9 cellular contexts compared by ENCODE assay signal in genomic region chr1:21329209-21329844, GRCh38. TPM values are rescaled to one million over a fixed set of nuclear protein-coding genes. Genes with fewer than 3 reads are reported as not detected.
DNase-seq lines count a peak whose midpoint lies in the region; ATAC-seq, FAIRE-seq and TF ChIP-seq lines count a peak whose summit lies in the region.
"Had no signal": no experiment of that assay in that cellular context is flagged by ENCODE, and none has a peak within 500 bp of the region (broad histone marks: within the 10 kb centered on the region; RNA-seq: fewer than 3 reads in every experiment).

No MANE protein-coding gene starts in this region.

- DNase-seq in K562 (ENCODE audit: extremely low read depth in 1 of 4, low spot score in 3 of 4) (no peak), mucosa of descending colon (peak; percentile 50 to 90 (median 54)), cerebellum (ENCODE audit: low spot score) (no peak), GDM1 (lab: John Stamatoyannopoulos, UW) (no peak)
- DNase-seq: NCI-H146 had no signal

- peaks cover 20% of the 10 kb centered on the region for H4K20me1 ChIP-seq in K562 (replicated peaks; ENCODE audit: control insufficient read depth, insufficient read depth, low read length)

- H3K4me2 ChIP-seq in K562 (ENCODE audit: insufficient read depth, low read length), result no peak overlapping the region

- no peak for FAIRE-seq in K562 (lab: Jason Lieb, UNC)

- H3K4me3 Mint-ChIP-seq in IgD-negative memory B cell, result peak overlapping the region; percentile 41 to 82 (median 58)

- WGBS in K562 (ENCODE audit: insufficient coverage, low coverage, missing lambda C conversion rate), result 27% methylated on average over 7 of the region's 7 CpGs

- H3K27me3 ChIP-seq in K562 (ENCODE audit: control insufficient read depth in 2 of 2, insufficient read depth in 2 of 2, low read length in 2 of 2), result no peaks in the 10 kb centered on the region

- BruUV-seq in K562 (replicated peaks; lab: Mats Ljungman, UMichigan), result no TSS peak

- peak overlapping the region in 1 of 2 experiments; percentile 2; a peak in 1 of 4 replicates for H3K9ac ChIP-seq in K562 (ENCODE audit: insufficient read depth in 1 of 2, low read depth in 2 of 2, low read length in 2 of 2)

- TF ChIP-seq EP300 in K562 (IDR thresholded peaks at IDR 0.05; ENCODE audit: low read length), result no peak

- H3K9me3 ChIP-seq in K562 (replicated peaks; ENCODE audit: control insufficient read depth, insufficient read depth, low read depth, low read length), result no peaks in the 10 kb centered on the region
- H3K9me3 ChIP-seq in mucosa of descending colon, result no peaks in the 10 kb centered on the region

- H3K36me3 Mint-ChIP-seq in IgD-negative memory B cell, result peaks cover 2% of the 10 kb centered on the region

- H3K27ac ChIP-seq in C4-2B (peak overlapping the region; percentile 67), K562 (ENCODE audit: extremely low read depth, low read depth, low read length) (no peak overlapping the region)

- TF ChIP-seq CTCF in C4-2B (conservative IDR thresholded peaks at IDR 0.05) (no peak), K562 (IDR thresholded peaks at IDR 0.05 in 2 of 3, conservative IDR thresholded peaks at IDR 0.05 in 1 of 3; ENCODE audit: insufficient read depth in 2 of 3, low read depth in 1 of 3, low read length in 3 of 3) (no peak), mucosa of descending colon (IDR thresholded peaks at IDR 0.05) (no peak)

- in situ Hi-C loops in K562 (cut with MboI), result no loop called here

- CTCF ChIA-PET in K562 (lab: Yijun Ruan, JAX; ENCODE audit: low intra/inter-chr PET ratio), result no interaction called here

- H3K4me1 ChIP-seq in K562 (replicated peaks in 1 of 2; ENCODE audit: control insufficient read depth in 2 of 2, insufficient read depth in 2 of 2, low read length in 2 of 2) (peaks cover 25 to 28% of the 10 kb centered on the region in 2 experiments), mucosa of descending colon (ENCODE audit: low read depth) (peaks cover 70% of the 10 kb centered on the region)

- H3K79me2 ChIP-seq in K562 (ENCODE audit: control insufficient read depth, insufficient read depth, low read length), result peaks cover 4% of the 10 kb centered on the region; the same call in 1 of the 3 replicates

- no peak for TF ChIP-seq POLR2A in K562 (conservative IDR thresholded peaks at IDR 0.05)

- no peaks in the 10 kb centered on the region for H3K9me3 Mint-ChIP-seq in IgD-negative memory B cell

- POLR2A ChIA-PET in K562 (lab: Yijun Ruan, JAX), result no interaction called here

- H3K4me1 Mint-ChIP-seq in IgD-negative memory B cell, result peaks cover 33 to 61% (median 44%) of the 10 kb centered on the region in 3 donors

- H3K27ac Mint-ChIP-seq in IgD-negative memory B cell, result peak overlapping the region in 2 of 3 donors; percentile 80 to 95

- TF ChIP-seq RAD21 in K562 (CRISPR knock-in tag; conservative IDR thresholded peaks at IDR 0.05 in 1 of 2, IDR thresholded peaks at IDR 0.05 in 1 of 2), result no peak

- intact Hi-C loops in K562 (cut with micrococcal nuclease) (no loop called here), mucosa of descending colon (cut with DNase I, micrococcal nuclease) (no loop called here)

- H2AFZ ChIP-seq in K562 (ENCODE audit: low read depth, low read length), result no peak overlapping the region

- ATAC-seq in K562 (no peak), mucosa of descending colon (peak; percentile 82), HG03095 (IDR thresholded peaks at IDR 0.05; ENCODE audit: unreplicated experiment) (no peak), HG03135 (IDR thresholded peaks at IDR 0.05; ENCODE audit: unreplicated experiment) (no peak)

- H3K9me1 ChIP-seq in K562 (ENCODE audit: control insufficient read depth, insufficient read depth, low read length), result no peaks in the 10 kb centered on the region

- H3K27me3 Mint-ChIP-seq in IgD-negative memory B cell, result no peaks in the 10 kb centered on the region

- H3K4me3 ChIP-seq in K562 (no peak overlapping the region), mucosa of descending colon (no peak overlapping the region)

- H3K36me3 ChIP-seq in K562 (ENCODE audit: control insufficient read depth, insufficient read depth, low read length) (no peaks in the 10 kb centered on the region; the same call in 2 of the 3 replicates), mucosa of descending colon (ENCODE audit: low read depth) (no peaks in the 10 kb centered on the region)

TF ChIP-seq in K562, 482 proteins besides CTCF, POLR2A, EP300 and RAD21 (continues in another document):
- TF ChIP-seq ZNF316 (IDR thresholded peaks at IDR 0.05) (no peak), TGIF2 (CRISPR knock-in tag; IDR thresholded peaks at IDR 0.05) (no peak), MEIS2 (IDR thresholded peaks at IDR 0.05; ENCODE audit: partially characterized antibody) (peak; percentile 75), RBM34 (IDR thresholded peaks at IDR 0.05; ENCODE audit: borderline replicate concordance, insufficient read depth, low read length) (no peak), ARNT (IDR thresholded peaks at IDR 0.05) (no peak), SRF (CRISPR knock-in tag; IDR thresholded peaks at IDR 0.05) (no peak), ZNF232 (CRISPR knock-in tag; IDR thresholded peaks at IDR 0.05) (no peak), ZC3H8 (IDR thresholded peaks at IDR 0.05) (no peak), HLTF (IDR thresholded peaks at IDR 0.05) (no peak), ZNF134 (CRISPR knock-in tag; conservative IDR thresholded peaks at IDR 0.05) (no peak)
- TF ChIP-seq, protein P1, sequence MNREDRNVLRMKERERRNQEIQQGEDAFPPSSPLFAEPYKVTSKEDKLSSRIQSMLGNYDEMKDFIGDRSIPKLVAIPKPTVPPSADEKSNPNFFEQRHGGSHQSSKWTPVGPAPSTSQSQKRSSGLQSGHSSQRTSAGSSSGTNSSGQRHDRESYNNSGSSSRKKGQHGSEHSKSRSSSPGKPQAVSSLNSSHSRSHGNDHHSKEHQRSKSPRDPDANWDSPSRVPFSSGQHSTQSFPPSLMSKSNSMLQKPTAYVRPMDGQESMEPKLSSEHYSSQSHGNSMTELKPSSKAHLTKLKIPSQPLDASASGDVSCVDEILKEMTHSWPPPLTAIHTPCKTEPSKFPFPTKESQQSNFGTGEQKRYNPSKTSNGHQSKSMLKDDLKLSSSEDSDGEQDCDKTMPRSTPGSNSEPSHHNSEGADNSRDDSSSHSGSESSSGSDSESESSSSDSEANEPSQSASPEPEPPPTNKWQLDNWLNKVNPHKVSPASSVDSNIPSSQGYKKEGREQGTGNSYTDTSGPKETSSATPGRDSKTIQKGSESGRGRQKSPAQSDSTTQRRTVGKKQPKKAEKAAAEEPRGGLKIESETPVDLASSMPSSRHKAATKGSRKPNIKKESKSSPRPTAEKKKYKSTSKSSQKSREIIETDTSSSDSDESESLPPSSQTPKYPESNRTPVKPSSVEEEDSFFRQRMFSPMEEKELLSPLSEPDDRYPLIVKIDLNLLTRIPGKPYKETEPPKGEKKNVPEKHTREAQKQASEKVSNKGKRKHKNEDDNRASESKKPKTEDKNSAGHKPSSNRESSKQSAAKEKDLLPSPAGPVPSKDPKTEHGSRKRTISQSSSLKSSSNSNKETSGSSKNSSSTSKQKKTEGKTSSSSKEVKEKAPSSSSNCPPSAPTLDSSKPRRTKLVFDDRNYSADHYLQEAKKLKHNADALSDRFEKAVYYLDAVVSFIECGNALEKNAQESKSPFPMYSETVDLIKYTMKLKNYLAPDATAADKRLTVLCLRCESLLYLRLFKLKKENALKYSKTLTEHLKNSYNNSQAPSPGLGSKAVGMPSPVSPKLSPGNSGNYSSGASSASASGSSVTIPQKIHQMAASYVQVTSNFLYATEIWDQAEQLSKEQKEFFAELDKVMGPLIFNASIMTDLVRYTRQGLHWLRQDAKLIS (CRISPR knock-in tag; IDR thresholded peaks at IDR 0.05), result no peak
- TF ChIP-seq, protein P2, sequence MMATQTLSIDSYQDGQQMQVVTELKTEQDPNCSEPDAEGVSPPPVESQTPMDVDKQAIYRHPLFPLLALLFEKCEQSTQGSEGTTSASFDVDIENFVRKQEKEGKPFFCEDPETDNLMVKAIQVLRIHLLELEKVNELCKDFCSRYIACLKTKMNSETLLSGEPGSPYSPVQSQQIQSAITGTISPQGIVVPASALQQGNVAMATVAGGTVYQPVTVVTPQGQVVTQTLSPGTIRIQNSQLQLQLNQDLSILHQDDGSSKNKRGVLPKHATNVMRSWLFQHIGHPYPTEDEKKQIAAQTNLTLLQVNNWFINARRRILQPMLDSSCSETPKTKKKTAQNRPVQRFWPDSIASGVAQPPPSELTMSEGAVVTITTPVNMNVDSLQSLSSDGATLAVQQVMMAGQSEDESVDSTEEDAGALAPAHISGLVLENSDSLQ (IDR thresholded peaks at IDR 0.05), result peak; percentile 25; the same call in 1 of the 2 replicates

RNA-seq across cellular contexts. Expression of gene ECE1, which starts 39.1 kb away (rescaled TPM):
- 58.6 TPM for polyA plus RNA-seq in IgD-negative memory B cell
- total RNA-seq in K562 (2011; cell fraction: chromatin; rRNA removed; ENCODE audit: low replicate concordance), result 46.9 and 72.4 TPM in 2 replicates
- 41.5 and 47.5 TPM in 2 replicates for total RNA-seq in K562 (2011; cell fraction: nucleolus; rRNA removed)
- 38.9 and 42.0 TPM in 2 replicates for total RNA-seq in K562 (2011; cell fraction: nucleoplasm; rRNA removed)
- 18.8 and 21.3 TPM in 2 replicates for total RNA-seq in K562 (2014; rRNA removed)
- total RNA-seq in K562 (2014; rRNA removed; fragmentation: Illumina TruSeq; extraction: Trizol), result 11.0 and 14.5 TPM in 2 replicates
- 5.3 and 6.9 TPM in 2 replicates for total RNA-seq in K562 (2015; rRNA removed; fragmentation: Illumina TruSeq; extraction: Trizol)
- 31.6 and 34.8 TPM in 2 replicates for total RNA-seq in K562 (2021)
- 10.3 and 26.8 TPM in 2 replicates for polyA plus RNA-seq in K562 (2011; rRNA removed)
- polyA plus RNA-seq in K562 (2011; cell fraction: cytosol; rRNA removed), result 5.5 and 9.8 TPM in 2 replicates
- polyA plus RNA-seq in K562 (2011; cell fraction: nucleus; rRNA removed), result 12.7 and 17.7 TPM in 2 replicates
- 20.2 and 46.9 TPM in 2 replicates for polyA plus RNA-seq in K562 (2012)
- polyA plus RNA-seq in K562 (2014; fragmentation: Illumina TruSeq; extraction: Trizol), result 29.7 and 30.8 TPM in 2 replicates
- under 1 TPM; 0.56 to 0.61 TPM for polyA plus RNA-seq in K562 (2014; fragmentation: Nextera tagmentation; extraction: Ambion mirVana)
- polyA plus RNA-seq in K562 (2014; rRNA removed), result 10.1 and 12.1 TPM in 2 replicates
- 9.1 and 14.0 TPM in 2 replicates for polyA minus RNA-seq in K562 (2011; rRNA and poly(A)+ RNA removed)
- 9.9 and 13.4 TPM in 2 replicates for polyA minus RNA-seq in K562 (2011; cell fraction: cytosol; rRNA and poly(A)+ RNA removed)
- polyA minus RNA-seq in K562 (2011; cell fraction: nucleus; rRNA and poly(A)+ RNA removed), result 9.1 and 11.0 TPM in 2 replicates
- total RNA-seq in mucosa of descending colon, result 100 to 1,000 TPM; 103 to 161 (median 149) TPM
- total RNA-seq in cerebellum, result 12.6 TPM

Comparison
In these comparisons a context has a peak if more than half of its experiments do, and no peak if none do; other contexts are left out.
1. DNase-seq: peak in mucosa of descending colon (3 of 3); none in K562 (0 of 4), cerebellum (single experiment) and GDM1 (single experiment).